In genomic region chr15:92034227-92034626, GRCh38 we compare ENCODE assay signal across 27 cellular contexts.
A peak's percentile ranks its signal among the peaks of the same experiment; 100 is the strongest.
DNase-seq lines count a peak whose midpoint lies in the region; ATAC-seq and TF ChIP-seq lines count a peak whose summit lies in the region.
"Had no signal": no experiment of that assay in that cellular context is flagged by ENCODE, and none has a peak within 500 bp of the region (broad histone marks: within the 10 kb centered on the region; RNA-seq: fewer than 3 reads in every experiment).

No MANE protein-coding gene starts in this region.

- H3K36me3 Mint-ChIP-seq in activated T-helper 1 cell treated with anti-CD3 and anti-CD28 coated beads, Interleukin-12 subunit alpha, Interleukin-12 subunit beta, Interleukin-2, Interleukin-4 antibody, amounts not matched to agents 30 ng/mL and 10 ng/mL and 1 ng/mL, durations not matched to agents 14 hours and 24 hours and 36 hours (ENCODE audit: low read depth): no peaks in the 10 kb centered on the region
- H3K36me3 Mint-ChIP-seq in type B pancreatic cell: no peaks in the 10 kb centered on the region
- H3K36me3 Mint-ChIP-seq: CD8-positive, alpha-beta T cell had no signal

- no peak for TF ChIP-seq POLR2A in heart left ventricle (IDR thresholded peaks at IDR 0.05)
- TF ChIP-seq POLR2A in lower leg skin (IDR thresholded peaks at IDR 0.05): no peak

- 82 to 90% (median 88%) methylated on average over 7 of the region's 7 CpGs for WGBS in heart left ventricle, 4 donors
- WGBS in lower leg skin, 2 donors: 62 to 63% methylated on average over 7 of the region's 7 CpGs

- in situ Hi-C loops in HAP-1 (cut with MboI; ENCODE audit: low sequenced_read_pairs): no loop called here

- peaks cover 5% of the 10 kb centered on the region for H3K27me3 Mint-ChIP-seq in activated T-helper 1 cell treated with anti-CD3 and anti-CD28 coated beads, Interleukin-12 subunit alpha, Interleukin-12 subunit beta, Interleukin-2, Interleukin-4 antibody, amounts not matched to agents 30 ng/mL and 10 ng/mL and 1 ng/mL, durations not matched to agents 14 hours and 24 hours and 36 hours (ENCODE audit: insufficient read depth)
- H3K27me3 Mint-ChIP-seq in type B pancreatic cell: peaks cover 3% of the 10 kb centered on the region
- H3K27me3 Mint-ChIP-seq: activated naive CD8-positive, alpha-beta T cell; B cell; naive thymus-derived CD8-positive, alpha-beta T cell had no signal

- H3K27me3 ChIP-seq in left ventricle myocardium inferior (ENCODE audit: low read depth) (no peaks in the 10 kb centered on the region), heart left ventricle (no peaks in the 10 kb centered on the region), HAP-1 (ENCODE audit: low read depth) (no peaks in the 10 kb centered on the region)
- H3K27me3 ChIP-seq: colonic mucosa, testis, vagina had no signal

- peaks cover 13% of the 10 kb centered on the region for H3K4me1 Mint-ChIP-seq in activated T-helper 1 cell treated with anti-CD3 and anti-CD28 coated beads, Interleukin-12 subunit alpha, Interleukin-12 subunit beta, Interleukin-2, Interleukin-4 antibody, amounts not matched to agents 30 ng/mL and 10 ng/mL and 1 ng/mL, durations not matched to agents 14 hours and 24 hours and 36 hours (ENCODE audit: low read depth)
- peaks cover 12% of the 10 kb centered on the region for H3K4me1 Mint-ChIP-seq in type B pancreatic cell (ENCODE audit: unreplicated experiment)
- H3K4me1 Mint-ChIP-seq: B cell had no signal

- TF ChIP-seq CTCF in left ventricle myocardium inferior (IDR thresholded peaks at IDR 0.05; ENCODE audit: borderline replicate concordance) (no peak), heart left ventricle (IDR thresholded peaks at IDR 0.05) (no peak), lower leg skin (IDR thresholded peaks at IDR 0.05) (no peak), type B pancreatic cell (conservative IDR thresholded peaks at IDR 0.05) (no peak)

- DNase-seq in left ventricle myocardium inferior (no peak), heart left ventricle (no peak), lower leg skin (ENCODE audit: low spot score in 2 of 2) (peak; percentile 47 to 77), type B pancreatic cell (ENCODE audit: extremely low spot score, unreplicated experiment) (no peak), SHP77 (lab: John Stamatoyannopoulos, UW) (no peak), HAP-1 (ENCODE audit: low spot score in 2 of 2) (no peak), DMS153 treated with DMSO at 0.1 percent for 48 hours (lab: John Stamatoyannopoulos, UW; ENCODE audit: unreplicated experiment) (no peak)
- no peak for DNase-seq in activated T-helper 1 cell treated with anti-CD3 and anti-CD28 coated beads, Interleukin-12 subunit alpha, Interleukin-12 subunit beta, Interleukin-2, Interleukin-4 antibody, amounts not matched to agents 30 ng/mL and 10 ng/mL and 1 ng/mL, durations not matched to agents 14 hours and 24 hours and 36 hours (ENCODE audit: low spot score)
- DNase-seq: activated CD4-positive, alpha-beta T cell treated with anti-CD3 and anti-CD28 coated beads for 4 hours; CD8-positive, alpha-beta T cell; colonic mucosa; effector memory CD4-positive, alpha-beta T cell; Kasumi-1; naive thymus-derived CD8-positive, alpha-beta T cell; NCI-H1417 treated with DMSO at 0.1 percent for 48 hours; NCI-H2029 treated with DMSO at 0.1 percent for 48 hours; nucleus accumbens; PC-9; stimulated activated naive CD8-positive, alpha-beta T cell treated with anti-CD3 and anti-CD28 coated beads, Interleukin-15, Interleukin-2, amounts not matched to agents 100 U/mL and 50 U/mL, for 24 hours; testis had no signal

- intact Hi-C loops in left ventricle myocardium inferior (cut with micrococcal nuclease): no loop called here
- intact Hi-C loops in heart left ventricle (cut with DNase I): no loop called here
- intact Hi-C loops in activated T-helper 1 cell treated with anti-CD3 and anti-CD28 coated beads, Interleukin-12 subunit alpha, Interleukin-12 subunit beta, Interleukin-2, Interleukin-4 antibody, amounts not matched to agents 30 ng/mL and 10 ng/mL and 1 ng/mL, durations not matched to agents 14 hours and 24 hours and 36 hours (cut with micrococcal nuclease): no loop called here
- intact Hi-C loops in lower leg skin (cut with DNase I; ENCODE audit: low total_unique reads): no loop called here

- no peak for ATAC-seq in heart left ventricle
- ATAC-seq: CD8-positive, alpha-beta T cell; naive thymus-derived CD8-positive, alpha-beta T cell; stimulated activated naive CD8-positive, alpha-beta T cell treated with anti-CD3 and anti-CD28 coated beads, Interleukin-15, Interleukin-2, amounts not matched to agents 100 U/mL and 50 U/mL, for 24 hours had no signal

- H3K27ac ChIP-seq in left ventricle myocardium inferior (replicated peaks): peak overlapping the region; percentile 35
- H3K27ac ChIP-seq in heart left ventricle: peak overlapping the region in 3 of 12 donors; percentile 2 to 43 (median 20)
- H3K27ac ChIP-seq: colonic mucosa, PC-9, vagina, VCaP had no signal

- peak overlapping the region; percentile 30 for H3K27ac Mint-ChIP-seq in activated T-helper 1 cell treated with anti-CD3 and anti-CD28 coated beads, Interleukin-12 subunit alpha, Interleukin-12 subunit beta, Interleukin-2, Interleukin-4 antibody, amounts not matched to agents 30 ng/mL and 10 ng/mL and 1 ng/mL, durations not matched to agents 14 hours and 24 hours and 36 hours
- peak overlapping the region; percentile 5 for H3K27ac Mint-ChIP-seq in type B pancreatic cell
- H3K27ac Mint-ChIP-seq: activated naive CD8-positive, alpha-beta T cell; activated T-helper 2 cell treated with anti-CD3 and anti-CD28 coated beads, Interferon-gamma antibody, Interleukin-2, Interleukin-4, amounts not matched to agents 10 μg/mL and 5 μg/mL and 100 μg/mL, durations not matched to agents 14 hours and 24 hours and 36 hours; B cell; CD8-positive, alpha-beta T cell had no signal

- H3K4me1 ChIP-seq in left ventricle myocardium inferior: peaks cover 77% of the 10 kb centered on the region
- H3K4me1 ChIP-seq in heart left ventricle: peaks cover 4 to 67% (median 42%) of the 10 kb centered on the region in 12 donors
- H3K4me1 ChIP-seq in HAP-1: peaks cover 12% of the 10 kb centered on the region

- H3K4me3 Mint-ChIP-seq in activated T-helper 1 cell treated with anti-CD3 and anti-CD28 coated beads, Interleukin-12 subunit alpha, Interleukin-12 subunit beta, Interleukin-2, Interleukin-4 antibody, amounts not matched to agents 30 ng/mL and 10 ng/mL and 1 ng/mL, durations not matched to agents 14 hours and 24 hours and 36 hours: no peak overlapping the region
- H3K4me3 Mint-ChIP-seq in type B pancreatic cell: no peak overlapping the region
- H3K4me3 Mint-ChIP-seq: activated naive CD8-positive, alpha-beta T cell; B cell; CD8-positive, alpha-beta T cell had no signal

- peaks cover 12% of the 10 kb centered on the region for H3K9me3 Mint-ChIP-seq in activated T-helper 1 cell treated with anti-CD3 and anti-CD28 coated beads, Interleukin-12 subunit alpha, Interleukin-12 subunit beta, Interleukin-2, Interleukin-4 antibody, amounts not matched to agents 30 ng/mL and 10 ng/mL and 1 ng/mL, durations not matched to agents 14 hours and 24 hours and 36 hours
- H3K9me3 Mint-ChIP-seq in type B pancreatic cell: no peaks in the 10 kb centered on the region

- no peak overlapping the region for H3K4me3 ChIP-seq in left ventricle myocardium inferior
- no peak overlapping the region for H3K4me3 ChIP-seq in heart left ventricle
- no peak overlapping the region for H3K4me3 ChIP-seq in lower leg skin (ENCODE audit: low read depth, poor library complexity, severe bottlenecking)
- no peak overlapping the region for H3K4me3 ChIP-seq in HAP-1
- H3K4me3 ChIP-seq: colonic mucosa, lung, PC-9, skin epidermis, testis, vagina had no signal

- no peaks in the 10 kb centered on the region for H3K36me3 ChIP-seq in left ventricle myocardium inferior
- H3K36me3 ChIP-seq in heart left ventricle: no peaks in the 10 kb centered on the region
- H3K36me3 ChIP-seq in HAP-1 (replicated peaks): no peaks in the 10 kb centered on the region
- H3K36me3 ChIP-seq: colonic mucosa, vagina had no signal

- H3K9me3 ChIP-seq in left ventricle myocardium inferior (replicated peaks) (peaks cover 3% of the 10 kb centered on the region), heart left ventricle (peaks cover 0 to 6% (median 0%) of the 10 kb centered on the region in 12 donors), HAP-1 (0 out of 2 replicates have a peak, but pooled peaks cover 4% of the 10 kb centered on the region)
- H3K9me3 ChIP-seq: colonic mucosa, testis, vagina had no signal

Comparison
In these comparisons a context has a peak if more than half of its experiments do, and no peak if none do; other contexts are left out.
1. DNase-seq: peak in lower leg skin (2 of 2); none in left ventricle myocardium inferior (single experiment), heart left ventricle (0 of 5), activated T-helper 1 cell treated with anti-CD3 and anti-CD28 coated beads, Interleukin-12 subunit alpha, Interleukin-12 subunit beta, Interleukin-2, Interleukin-4 antibody, amounts not matched to agents 30 ng/mL and 10 ng/mL and 1 ng/mL, durations not matched to agents 14 hours and 24 hours and 36 hours (single experiment), type B pancreatic cell (single experiment), SHP77 (0 of 2), HAP-1 (0 of 2) and DMS153 treated with DMSO at 0.1 percent for 48 hours (single experiment).